In the genomic region with DNA sequence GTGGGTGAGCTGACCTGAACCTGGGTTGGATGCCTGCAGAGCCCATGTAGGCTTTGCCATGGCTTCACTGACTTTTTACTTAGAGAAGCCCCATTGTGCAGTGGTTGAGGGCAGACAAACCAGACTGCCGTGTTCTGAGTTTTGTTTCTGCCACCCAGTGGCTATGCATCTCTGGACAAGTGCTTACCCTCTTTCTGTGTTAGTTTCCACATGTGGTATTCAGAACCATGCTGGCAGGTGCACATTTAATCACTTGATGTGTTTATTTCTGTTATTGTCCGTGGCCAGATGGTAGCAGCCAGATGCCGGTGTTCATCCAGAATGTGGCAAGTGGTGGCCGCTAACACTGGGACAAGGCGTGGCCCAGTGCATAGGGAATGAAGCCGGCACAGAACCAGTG, we compare ENCODE assay signal across 2 cellular contexts.
TF ChIP-seq lines count a peak whose summit lies in the region.

No MANE protein-coding gene starts in this region.

TF ChIP-seq in HepG2, 621 proteins besides CTCF, POLR2A, EP300 and RAD21:
- TF ChIP-seq ZNF260 (CRISPR knock-in tag; IDR thresholded peaks at IDR 0.05; ENCODE audit: borderline replicate concordance, low read depth): no peak

TF ChIP-seq in GM23338, 12 proteins besides CTCF, POLR2A, EP300 and RAD21:
- TF ChIP-seq, protein P1, sequence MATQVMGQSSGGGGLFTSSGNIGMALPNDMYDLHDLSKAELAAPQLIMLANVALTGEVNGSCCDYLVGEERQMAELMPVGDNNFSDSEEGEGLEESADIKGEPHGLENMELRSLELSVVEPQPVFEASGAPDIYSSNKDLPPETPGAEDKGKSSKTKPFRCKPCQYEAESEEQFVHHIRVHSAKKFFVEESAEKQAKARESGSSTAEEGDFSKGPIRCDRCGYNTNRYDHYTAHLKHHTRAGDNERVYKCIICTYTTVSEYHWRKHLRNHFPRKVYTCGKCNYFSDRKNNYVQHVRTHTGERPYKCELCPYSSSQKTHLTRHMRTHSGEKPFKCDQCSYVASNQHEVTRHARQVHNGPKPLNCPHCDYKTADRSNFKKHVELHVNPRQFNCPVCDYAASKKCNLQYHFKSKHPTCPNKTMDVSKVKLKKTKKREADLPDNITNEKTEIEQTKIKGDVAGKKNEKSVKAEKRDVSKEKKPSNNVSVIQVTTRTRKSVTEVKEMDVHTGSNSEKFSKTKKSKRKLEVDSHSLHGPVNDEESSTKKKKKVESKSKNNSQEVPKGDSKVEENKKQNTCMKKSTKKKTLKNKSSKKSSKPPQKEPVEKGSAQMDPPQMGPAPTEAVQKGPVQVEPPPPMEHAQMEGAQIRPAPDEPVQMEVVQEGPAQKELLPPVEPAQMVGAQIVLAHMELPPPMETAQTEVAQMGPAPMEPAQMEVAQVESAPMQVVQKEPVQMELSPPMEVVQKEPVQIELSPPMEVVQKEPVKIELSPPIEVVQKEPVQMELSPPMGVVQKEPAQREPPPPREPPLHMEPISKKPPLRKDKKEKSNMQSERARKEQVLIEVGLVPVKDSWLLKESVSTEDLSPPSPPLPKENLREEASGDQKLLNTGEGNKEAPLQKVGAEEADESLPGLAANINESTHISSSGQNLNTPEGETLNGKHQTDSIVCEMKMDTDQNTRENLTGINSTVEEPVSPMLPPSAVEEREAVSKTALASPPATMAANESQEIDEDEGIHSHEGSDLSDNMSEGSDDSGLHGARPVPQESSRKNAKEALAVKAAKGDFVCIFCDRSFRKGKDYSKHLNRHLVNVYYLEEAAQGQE (IDR thresholded peaks at IDR 0.05; ENCODE audit: unreplicated experiment): no peak
- TF ChIP-seq ZNF114 (CRISPR knock-in tag; IDR thresholded peaks at IDR 0.05) (no peak), CREB1 (CRISPR knock-in tag; IDR thresholded peaks at IDR 0.05; ENCODE audit: low read depth) (no peak), POLR2AphosphoS5 (IDR thresholded peaks at IDR 0.05; ENCODE audit: low read depth) (no peak), ZNF331 (CRISPR knock-in tag; IDR thresholded peaks at IDR 0.05; ENCODE audit: low read depth) (no peak), STAT1 (IDR thresholded peaks at IDR 0.05; ENCODE audit: unreplicated experiment) (no peak), EZH2 (IDR thresholded peaks at IDR 0.05; ENCODE audit: low read depth, unreplicated experiment) (no peak), EZH2phosphoT487 (IDR thresholded peaks at IDR 0.05; ENCODE audit: unreplicated experiment) (no peak), JUNB (IDR thresholded peaks at IDR 0.05; ENCODE audit: unreplicated experiment) (no peak), NANOG (IDR thresholded peaks at IDR 0.05; ENCODE audit: borderline replicate concordance) (no peak)
- TF ChIP-seq, protein P2, sequence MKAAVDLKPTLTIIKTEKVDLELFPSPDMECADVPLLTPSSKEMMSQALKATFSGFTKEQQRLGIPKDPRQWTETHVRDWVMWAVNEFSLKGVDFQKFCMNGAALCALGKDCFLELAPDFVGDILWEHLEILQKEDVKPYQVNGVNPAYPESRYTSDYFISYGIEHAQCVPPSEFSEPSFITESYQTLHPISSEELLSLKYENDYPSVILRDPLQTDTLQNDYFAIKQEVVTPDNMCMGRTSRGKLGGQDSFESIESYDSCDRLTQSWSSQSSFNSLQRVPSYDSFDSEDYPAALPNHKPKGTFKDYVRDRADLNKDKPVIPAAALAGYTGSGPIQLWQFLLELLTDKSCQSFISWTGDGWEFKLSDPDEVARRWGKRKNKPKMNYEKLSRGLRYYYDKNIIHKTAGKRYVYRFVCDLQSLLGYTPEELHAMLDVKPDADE (IDR thresholded peaks at IDR 0.05): no peak
- TF ChIP-seq, protein P3, sequence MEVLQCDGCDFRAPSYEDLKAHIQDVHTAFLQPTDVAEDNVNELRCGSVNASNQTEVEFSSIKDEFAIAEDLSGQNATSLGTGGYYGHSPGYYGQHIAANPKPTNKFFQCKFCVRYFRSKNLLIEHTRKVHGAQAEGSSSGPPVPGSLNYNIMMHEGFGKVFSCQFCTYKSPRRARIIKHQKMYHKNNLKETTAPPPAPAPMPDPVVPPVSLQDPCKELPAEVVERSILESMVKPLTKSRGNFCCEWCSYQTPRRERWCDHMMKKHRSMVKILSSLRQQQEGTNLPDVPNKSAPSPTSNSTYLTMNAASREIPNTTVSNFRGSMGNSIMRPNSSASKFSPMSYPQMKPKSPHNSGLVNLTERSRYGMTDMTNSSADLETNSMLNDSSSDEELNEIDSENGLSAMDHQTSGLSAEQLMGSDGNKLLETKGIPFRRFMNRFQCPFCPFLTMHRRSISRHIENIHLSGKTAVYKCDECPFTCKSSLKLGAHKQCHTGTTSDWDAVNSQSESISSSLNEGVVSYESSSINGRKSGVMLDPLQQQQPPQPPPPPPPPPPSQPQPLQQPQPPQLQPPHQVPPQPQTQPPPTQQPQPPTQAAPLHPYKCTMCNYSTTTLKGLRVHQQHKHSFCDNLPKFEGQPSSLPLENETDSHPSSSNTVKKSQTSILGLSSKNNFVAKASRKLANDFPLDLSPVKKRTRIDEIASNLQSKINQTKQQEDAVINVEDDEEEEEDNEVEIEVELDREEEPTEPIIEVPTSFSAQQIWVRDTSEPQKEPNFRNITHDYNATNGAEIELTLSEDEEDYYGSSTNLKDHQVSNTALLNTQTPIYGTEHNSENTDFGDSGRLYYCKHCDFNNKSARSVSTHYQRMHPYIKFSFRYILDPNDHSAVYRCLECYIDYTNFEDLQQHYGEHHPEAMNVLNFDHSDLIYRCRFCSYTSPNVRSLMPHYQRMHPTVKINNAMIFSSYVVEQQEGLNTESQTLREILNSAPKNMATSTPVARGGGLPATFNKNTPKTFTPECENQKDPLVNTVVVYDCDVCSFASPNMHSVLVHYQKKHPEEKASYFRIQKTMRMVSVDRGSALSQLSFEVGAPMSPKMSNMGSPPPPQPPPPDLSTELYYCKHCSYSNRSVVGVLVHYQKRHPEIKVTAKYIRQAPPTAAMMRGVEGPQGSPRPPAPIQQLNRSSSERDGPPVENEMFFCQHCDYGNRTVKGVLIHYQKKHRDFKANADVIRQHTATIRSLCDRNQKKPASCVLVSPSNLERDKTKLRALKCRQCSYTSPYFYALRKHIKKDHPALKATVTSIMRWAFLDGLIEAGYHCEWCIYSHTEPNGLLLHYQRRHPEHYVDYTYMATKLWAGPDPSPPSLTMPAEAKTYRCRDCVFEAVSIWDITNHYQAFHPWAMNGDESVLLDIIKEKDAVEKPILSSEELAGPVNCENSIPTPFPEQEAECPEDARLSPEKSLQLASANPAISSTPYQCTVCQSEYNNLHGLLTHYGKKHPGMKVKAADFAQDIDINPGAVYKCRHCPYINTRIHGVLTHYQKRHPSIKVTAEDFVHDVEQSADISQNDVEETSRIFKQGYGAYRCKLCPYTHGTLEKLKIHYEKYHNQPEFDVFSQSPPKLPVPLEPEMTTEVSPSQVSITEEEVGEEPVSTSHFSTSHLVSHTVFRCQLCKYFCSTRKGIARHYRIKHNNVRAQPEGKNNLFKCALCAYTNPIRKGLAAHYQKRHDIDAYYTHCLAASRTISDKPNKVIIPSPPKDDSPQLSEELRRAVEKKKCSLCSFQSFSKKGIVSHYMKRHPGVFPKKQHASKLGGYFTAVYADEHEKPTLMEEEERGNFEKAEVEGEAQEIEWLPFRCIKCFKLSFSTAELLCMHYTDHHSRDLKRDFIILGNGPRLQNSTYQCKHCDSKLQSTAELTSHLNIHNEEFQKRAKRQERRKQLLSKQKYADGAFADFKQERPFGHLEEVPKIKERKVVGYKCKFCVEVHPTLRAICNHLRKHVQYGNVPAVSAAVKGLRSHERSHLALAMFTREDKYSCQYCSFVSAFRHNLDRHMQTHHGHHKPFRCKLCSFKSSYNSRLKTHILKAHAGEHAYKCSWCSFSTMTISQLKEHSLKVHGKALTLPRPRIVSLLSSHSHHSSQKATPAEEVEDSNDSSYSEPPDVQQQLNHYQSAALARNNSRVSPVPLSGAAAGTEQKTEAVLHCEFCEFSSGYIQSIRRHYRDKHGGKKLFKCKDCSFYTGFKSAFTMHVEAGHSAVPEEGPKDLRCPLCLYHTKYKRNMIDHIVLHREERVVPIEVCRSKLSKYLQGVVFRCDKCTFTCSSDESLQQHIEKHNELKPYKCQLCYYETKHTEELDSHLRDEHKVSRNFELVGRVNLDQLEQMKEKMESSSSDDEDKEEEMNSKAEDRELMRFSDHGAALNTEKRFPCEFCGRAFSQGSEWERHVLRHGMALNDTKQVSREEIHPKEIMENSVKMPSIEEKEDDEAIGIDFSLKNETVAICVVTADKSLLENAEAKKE (CRISPR knock-in tag; IDR thresholded peaks at IDR 0.05): no peak
TF ChIP-seq in GM23338: peak in this region for 0.
